ENCODE assay signal across 12 cellular contexts in the genomic region with DNA sequence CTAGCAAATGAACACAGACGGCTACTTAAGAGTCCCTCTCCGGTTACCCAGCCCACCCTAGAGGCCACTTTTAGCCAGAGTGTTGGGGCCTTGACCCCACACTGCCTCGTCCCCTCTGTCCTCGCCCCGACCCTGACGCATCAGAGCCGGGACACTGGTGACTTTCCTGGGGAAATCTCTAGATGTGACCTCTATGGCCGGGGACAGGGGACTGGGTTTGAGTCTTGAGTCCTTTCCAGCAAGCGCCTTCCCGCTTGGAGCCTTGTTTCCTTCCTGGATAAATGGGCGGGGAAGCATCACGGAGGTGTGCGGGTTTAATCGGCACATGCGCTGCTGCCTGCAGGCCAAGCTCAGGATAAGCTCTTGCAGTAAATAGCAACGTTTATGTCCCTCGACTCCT. TPM values are rescaled to one million over a fixed set of nuclear protein-coding genes. Genes with fewer than 3 reads are reported as not detected.
"Had no signal": no experiment of that assay in that cellular context is flagged by ENCODE, and none has a peak within 500 bp of the region (broad histone marks: within the 10 kb centered on the region; RNA-seq: fewer than 3 reads in every experiment).

No MANE protein-coding gene starts in this region.

- H3K9me3 ChIP-seq: HAP-1 had no signal

- H3K4me1 ChIP-seq: HAP-1 had no signal

- H3K36me3 ChIP-seq: HAP-1 had no signal

- H3K4me3 ChIP-seq: GM23248, HAP-1 had no signal

- H3K27ac Mint-ChIP-seq: HFFc6, IgD-negative memory B cell had no signal

- DNase-seq: GM23248, H7, HFFc6, KBM-7 had no signal

- FAIRE-seq: HepG2 had no signal

- ATAC-seq: HCT116, HepG2 had no signal

- H3K4me3 Mint-ChIP-seq: HFFc6, IgD-negative memory B cell had no signal

- H3K4me1 Mint-ChIP-seq: IgD-negative memory B cell had no signal

- H3K4me2 ChIP-seq: KMS-11 had no signal

- H2AFZ ChIP-seq: GM23248 had no signal

- H3K27ac ChIP-seq: GM23248, HL-60, KMS-11 had no signal

- H3K9ac ChIP-seq: GM23248, KMS-11 had no signal

RNA-seq across cellular contexts. Expression of a gene that starts 40.7 kb away (rescaled TPM):
- total RNA-seq: H4, HepG2, HFFc6, HT1080 had no signal
- polyA plus RNA-seq: HepG2, IgD-negative memory B cell had no signal
